In the genomic region with DNA sequence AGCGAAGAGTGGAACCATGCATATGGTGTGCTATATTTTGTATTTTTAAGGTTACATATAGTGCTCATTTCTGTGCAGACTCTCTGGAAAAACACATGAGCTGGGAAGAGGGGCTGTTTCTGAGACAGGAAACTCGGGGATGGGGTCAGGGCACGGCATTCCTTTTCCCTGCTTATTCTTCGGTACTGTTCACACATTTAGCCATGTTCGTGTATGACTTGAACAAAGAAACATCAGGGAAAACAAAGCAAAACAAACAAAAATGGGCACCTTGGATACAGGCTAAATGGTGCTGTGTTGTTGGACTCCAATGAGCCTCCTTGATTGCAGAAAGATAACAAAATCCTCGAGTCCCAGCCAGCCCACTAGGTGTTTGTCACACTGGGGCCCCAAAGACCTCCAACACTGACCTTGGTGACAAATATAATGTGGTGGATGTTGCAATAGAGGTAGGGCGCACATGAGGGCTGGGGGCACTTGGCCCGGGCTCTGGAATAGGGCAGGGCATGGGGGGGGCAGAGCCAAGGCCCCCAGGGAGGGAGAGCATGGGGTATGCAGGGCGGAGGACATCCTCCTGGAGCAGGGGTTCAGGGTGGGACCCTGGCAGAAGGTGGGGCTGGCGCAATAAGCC, we compare ENCODE assay signal across 1 cellular context.
TF ChIP-seq lines count a peak whose summit lies in the region.

No MANE protein-coding gene starts in this region.

TF ChIP-seq in K562, 482 proteins besides CTCF, POLR2A, EP300 and RAD21:
- no peak for TF ChIP-seq NFIX (CRISPR knock-in tag; IDR thresholded peaks at IDR 0.05; ENCODE audit: low read depth)
- TF ChIP-seq CBFA2T3 (IDR thresholded peaks at IDR 0.05) = no peak
- no peak for TF ChIP-seq HMG20A (CRISPR knock-in tag; conservative IDR thresholded peaks at IDR 0.05)
- TF ChIP-seq CEBPB (tag; IDR thresholded peaks at IDR 0.05) = peak; percentile 39; the same call in 1 of the 2 replicates
- no peak for TF ChIP-seq ZNF143 (CRISPR knock-in tag; IDR thresholded peaks at IDR 0.05)
- no peak for TF ChIP-seq ZNF347 (CRISPR knock-in tag; IDR thresholded peaks at IDR 0.05; ENCODE audit: low read depth)
- TF ChIP-seq, protein P1, sequence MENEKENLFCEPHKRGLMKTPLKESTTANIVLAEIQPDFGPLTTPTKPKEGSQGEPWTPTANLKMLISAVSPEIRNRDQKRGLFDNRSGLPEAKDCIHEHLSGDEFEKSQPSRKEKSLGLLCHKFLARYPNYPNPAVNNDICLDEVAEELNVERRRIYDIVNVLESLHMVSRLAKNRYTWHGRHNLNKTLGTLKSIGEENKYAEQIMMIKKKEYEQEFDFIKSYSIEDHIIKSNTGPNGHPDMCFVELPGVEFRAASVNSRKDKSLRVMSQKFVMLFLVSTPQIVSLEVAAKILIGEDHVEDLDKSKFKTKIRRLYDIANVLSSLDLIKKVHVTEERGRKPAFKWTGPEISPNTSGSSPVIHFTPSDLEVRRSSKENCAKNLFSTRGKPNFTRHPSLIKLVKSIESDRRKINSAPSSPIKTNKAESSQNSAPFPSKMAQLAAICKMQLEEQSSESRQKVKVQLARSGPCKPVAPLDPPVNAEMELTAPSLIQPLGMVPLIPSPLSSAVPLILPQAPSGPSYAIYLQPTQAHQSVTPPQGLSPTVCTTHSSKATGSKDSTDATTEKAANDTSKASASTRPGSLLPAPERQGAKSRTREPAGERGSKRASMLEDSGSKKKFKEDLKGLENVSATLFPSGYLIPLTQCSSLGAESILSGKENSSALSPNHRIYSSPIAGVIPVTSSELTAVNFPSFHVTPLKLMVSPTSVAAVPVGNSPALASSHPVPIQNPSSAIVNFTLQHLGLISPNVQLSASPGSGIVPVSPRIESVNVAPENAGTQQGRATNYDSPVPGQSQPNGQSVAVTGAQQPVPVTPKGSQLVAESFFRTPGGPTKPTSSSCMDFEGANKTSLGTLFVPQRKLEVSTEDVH (IDR thresholded peaks at IDR 0.05; ENCODE audit: low read depth, partially characterized antibody) = no peak
